1 cellular context compared by ENCODE assay signal in genomic region chr5:119037496-119038215, GRCh38.
TF ChIP-seq lines count a peak whose summit lies in the region.

No MANE protein-coding gene starts in this region.

TF ChIP-seq in GM23338, 12 proteins besides CTCF, POLR2A, EP300 and RAD21 (continued from another document):
- TF ChIP-seq REST (IDR thresholded peaks at IDR 0.05; ENCODE audit: unreplicated experiment) (no peak), ZNF331 (CRISPR knock-in tag; IDR thresholded peaks at IDR 0.05; ENCODE audit: low read depth) (no peak), ZNF114 (CRISPR knock-in tag; IDR thresholded peaks at IDR 0.05) (no peak), JUNB (IDR thresholded peaks at IDR 0.05; ENCODE audit: unreplicated experiment) (no peak), CREB1 (CRISPR knock-in tag; IDR thresholded peaks at IDR 0.05; ENCODE audit: low read depth) (no peak), POLR2AphosphoS5 (IDR thresholded peaks at IDR 0.05; ENCODE audit: low read depth) (no peak), EZH2 (IDR thresholded peaks at IDR 0.05; ENCODE audit: low read depth, unreplicated experiment) (no peak), ZNF462 (CRISPR knock-in tag; IDR thresholded peaks at IDR 0.05) (no peak)
- TF ChIP-seq, protein P1, sequence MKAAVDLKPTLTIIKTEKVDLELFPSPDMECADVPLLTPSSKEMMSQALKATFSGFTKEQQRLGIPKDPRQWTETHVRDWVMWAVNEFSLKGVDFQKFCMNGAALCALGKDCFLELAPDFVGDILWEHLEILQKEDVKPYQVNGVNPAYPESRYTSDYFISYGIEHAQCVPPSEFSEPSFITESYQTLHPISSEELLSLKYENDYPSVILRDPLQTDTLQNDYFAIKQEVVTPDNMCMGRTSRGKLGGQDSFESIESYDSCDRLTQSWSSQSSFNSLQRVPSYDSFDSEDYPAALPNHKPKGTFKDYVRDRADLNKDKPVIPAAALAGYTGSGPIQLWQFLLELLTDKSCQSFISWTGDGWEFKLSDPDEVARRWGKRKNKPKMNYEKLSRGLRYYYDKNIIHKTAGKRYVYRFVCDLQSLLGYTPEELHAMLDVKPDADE (IDR thresholded peaks at IDR 0.05): no peak
